7 cellular contexts compared by ENCODE assay signal in genomic region chr3:138082085-138082991, GRCh38. TPM values are rescaled to one million over a fixed set of nuclear protein-coding genes. Genes with fewer than 3 reads are reported as not detected.
A peak's percentile ranks its signal among the peaks of the same experiment; 100 is the strongest.
DNase-seq lines count a peak whose midpoint lies in the region; ATAC-seq and TF ChIP-seq lines count a peak whose summit lies in the region.

No MANE protein-coding gene starts in this region.

- no peak for TF ChIP-seq CTCF in GM12865 (IDR thresholded peaks at IDR 0.05; ENCODE audit: insufficient read depth, low read depth, low read length, missing control alignments)

- CTCF ChIA-PET in activated CD4-positive, alpha-beta memory T cell treated with anti-CD3 and anti-CD28 coated beads for 36 hours (lab: Charles Lee), result interaction anchor here (0.6 to 3.7 kb wide), 10 partner anchors 9 to 868 kb away, joined by 3 to 17 read pairs (median 4); no protein-coding TSS in a partner anchor

- intact Hi-C loops in activated CD4-positive, alpha-beta memory T cell treated with anti-CD3 and anti-CD28 coated beads for 36 hours (cut with micrococcal nuclease), result loop anchor here (5.0 kb wide), 1 partner anchor 35 kb away; the partner anchor contains the start of gene DZIP1L

- no peak overlapping the region for H3K4me3 ChIP-seq in GM12865 (ENCODE audit: low read depth, low read length)

- peak overlapping the region; percentile 3 for H3K4me3 Mint-ChIP-seq in activated CD4-positive, alpha-beta memory T cell treated with anti-CD3 and anti-CD28 coated beads for 36 hours

- H3K27ac Mint-ChIP-seq in activated CD4-positive, alpha-beta memory T cell treated with anti-CD3 and anti-CD28 coated beads for 36 hours, result peak overlapping the region; percentile 57

- no peaks in the 10 kb centered on the region for H3K36me3 Mint-ChIP-seq in activated CD4-positive, alpha-beta memory T cell treated with anti-CD3 and anti-CD28 coated beads for 36 hours

- peaks cover 28% of the 10 kb centered on the region for H3K4me1 Mint-ChIP-seq in activated CD4-positive, alpha-beta memory T cell treated with anti-CD3 and anti-CD28 coated beads for 36 hours (ENCODE audit: low read depth)

- H3K27me3 Mint-ChIP-seq in activated CD4-positive, alpha-beta memory T cell treated with anti-CD3 and anti-CD28 coated beads for 36 hours, result no peaks in the 10 kb centered on the region

- peak; percentile 81 for ATAC-seq in HG03565 (IDR thresholded peaks at IDR 0.05; ENCODE audit: unreplicated experiment)
- ATAC-seq in HG03469 (IDR thresholded peaks at IDR 0.05; ENCODE audit: unreplicated experiment), result no peak

- POLR2A ChIA-PET in activated CD4-positive, alpha-beta memory T cell treated with anti-CD3 and anti-CD28 coated beads for 36 hours (lab: Charles Lee), result interaction anchor here (0.7 to 2.4 kb wide), 3 partner anchors 8 to 19 kb away, joined by 3 to 11 read pairs (median 3); no protein-coding TSS in a partner anchor

- DNase-seq in GM12865 (ENCODE audit: low read depth) (peak; percentile 63), iris pigment epithelial cell (ENCODE audit: low read depth) (peak; percentile 93), superior temporal gyrus (ENCODE audit: extremely low spot score) (no peak), D341Med (ENCODE audit: low spot score) (no peak)
- peak; percentile 39 for DNase-seq in activated CD4-positive, alpha-beta memory T cell treated with anti-CD3 and anti-CD28 coated beads for 36 hours

- no peaks in the 10 kb centered on the region for H3K9me3 Mint-ChIP-seq in activated CD4-positive, alpha-beta memory T cell treated with anti-CD3 and anti-CD28 coated beads for 36 hours

RNA-seq across cellular contexts. Expression of gene DZIP1L, which starts 33.1 kb away (rescaled TPM):
- not detected for total RNA-seq in activated CD4-positive, alpha-beta memory T cell treated with anti-CD3 and anti-CD28 coated beads for 36 hours

RNA-seq across cellular contexts. Expression of gene A4GNT, which starts 49.9 kb away (rescaled TPM):
- not detected for total RNA-seq in activated CD4-positive, alpha-beta memory T cell treated with anti-CD3 and anti-CD28 coated beads for 36 hours

Comparison
In these comparisons a context has a peak if more than half of its experiments do, and no peak if none do; other contexts are left out.
1. DNase-seq: peak in GM12865 (single experiment), activated CD4-positive, alpha-beta memory T cell treated with anti-CD3 and anti-CD28 coated beads for 36 hours (single experiment) and iris pigment epithelial cell (single experiment); none in superior temporal gyrus (single experiment) and D341Med (single experiment).